In genomic region chr2:204470178-204470620, GRCh38 we compare ENCODE assay signal across 25 cellular contexts.
"Had no signal": no experiment of that assay in that cellular context is flagged by ENCODE, and none has a peak within 500 bp of the region (broad histone marks: within the 10 kb centered on the region; RNA-seq: fewer than 3 reads in every experiment).

No MANE protein-coding gene starts in this region.

- H3K4me3 ChIP-seq: dorsolateral prefrontal cortex, gastroesophageal sphincter, heart left ventricle, mucosa of descending colon, neural progenitor cell, psoas muscle, skin epidermis, thoracic aorta, upper lobe of right lung had no signal

- H3K9me3 Mint-ChIP-seq: activated naive CD4-positive, alpha-beta T cell treated with anti-CD3 and anti-CD28 coated beads, Interleukin-2, amount 50 U/mL, for 72 hours; activated T-helper 1 cell treated with anti-CD3 and anti-CD28 coated beads, Interleukin-12 subunit alpha, Interleukin-12 subunit beta, Interleukin-2, Interleukin-4 antibody, amounts not matched to agents 30 ng/mL and 10 ng/mL and 1 ng/mL, durations not matched to agents 14 hours and 24 hours and 36 hours; endodermal cell; naive thymus-derived CD4-positive, alpha-beta T cell; stimulated activated effector memory CD8-positive, alpha-beta T cell treated with anti-CD3 and anti-CD28 coated beads, Interleukin-12 subunit alpha, Interleukin-12 subunit beta, amount 100 ng/mL, for 72 hours; T-helper 1 cell treated with Interleukin-12 subunit alpha and Interleukin-12 subunit beta and Interleukin-4 antibody, amounts not matched to agents 30 μg/mL and 1 μg/mL, for 36 hours had no signal

- H3K27me3 ChIP-seq: gastroesophageal sphincter, heart left ventricle, neural progenitor cell, upper lobe of right lung had no signal

- H3K4me2 ChIP-seq: neural progenitor cell had no signal

- H3K4me3 Mint-ChIP-seq: activated CD4-positive, alpha-beta T cell treated with anti-CD3 and anti-CD28 coated beads for 36 hours; activated T-helper 1 cell treated with anti-CD3 and anti-CD28 coated beads, Interleukin-12 subunit alpha, Interleukin-12 subunit beta, Interleukin-2, Interleukin-4 antibody, amounts not matched to agents 30 ng/mL and 10 ng/mL and 1 ng/mL, durations not matched to agents 14 hours and 24 hours and 36 hours; endodermal cell; naive thymus-derived CD4-positive, alpha-beta T cell; neural progenitor cell; stimulated activated effector memory CD8-positive, alpha-beta T cell treated with anti-CD3 and anti-CD28 coated beads, Interleukin-12 subunit alpha, Interleukin-12 subunit beta, amount 100 ng/mL, for 72 hours; T-helper 1 cell treated with Interleukin-12 subunit alpha and Interleukin-12 subunit beta and Interleukin-4 antibody, amounts not matched to agents 30 μg/mL and 1 μg/mL, for 36 hours had no signal

- H3K4me1 Mint-ChIP-seq: activated CD4-positive, alpha-beta T cell treated with anti-CD3 and anti-CD28 coated beads for 36 hours; endodermal cell; naive thymus-derived CD4-positive, alpha-beta T cell; stimulated activated effector memory CD8-positive, alpha-beta T cell treated with anti-CD3 and anti-CD28 coated beads, Interleukin-12 subunit alpha, Interleukin-12 subunit beta, amount 100 ng/mL, for 72 hours had no signal

- H3K36me3 Mint-ChIP-seq: activated naive CD4-positive, alpha-beta T cell treated with anti-CD3 and anti-CD28 coated beads, Interleukin-2, amount 50 U/mL, for 72 hours; naive thymus-derived CD4-positive, alpha-beta T cell; neural progenitor cell; stimulated activated effector memory CD8-positive, alpha-beta T cell treated with anti-CD3 and anti-CD28 coated beads, Interleukin-12 subunit alpha, Interleukin-12 subunit beta, amount 100 ng/mL, for 72 hours had no signal

- DNase-seq: activated CD4-positive, alpha-beta T cell treated with anti-CD3 and anti-CD28 coated beads for 36 hours; activated CD4-positive, alpha-beta T cell treated with anti-CD3 and anti-CD28 coated beads, Interleukin-2, amount 50 U/mL, for 48 hours; activated gamma-delta T cell treated with Interleukin-2 at 50 U/mL for 16 hours; activated T-cell treated with anti-CD3 and anti-CD28 coated beads for 4 hours; dorsolateral prefrontal cortex; endodermal cell; heart left ventricle; kidney glomerular epithelial cell; left ventricle myocardium superior; mucosa of descending colon; naive thymus-derived CD4-positive, alpha-beta T cell; psoas muscle; right cardiac atrium; stimulated activated CD4-positive, alpha-beta T cell treated with anti-CD3 and anti-CD28 coated beads, Interleukin-15, amount 100 ng/mL, for 24 hours; stimulated activated CD4-positive, alpha-beta T cell treated with anti-CD3 and anti-CD28 coated beads, Interleukin-4, amount 100 ng/mL, for 24 hours; upper lobe of right lung had no signal

- H3K27ac Mint-ChIP-seq: activated CD4-positive, alpha-beta T cell treated with anti-CD3 and anti-CD28 coated beads for 36 hours; activated naive CD4-positive, alpha-beta T cell treated with anti-CD3 and anti-CD28 coated beads, Interleukin-2, amount 50 U/mL, for 72 hours; activated T-helper 1 cell treated with anti-CD3 and anti-CD28 coated beads, Interleukin-12 subunit alpha, Interleukin-12 subunit beta, Interleukin-2, Interleukin-4 antibody, amounts not matched to agents 30 ng/mL and 10 ng/mL and 1 ng/mL, durations not matched to agents 14 hours and 24 hours and 36 hours; endodermal cell; naive thymus-derived CD4-positive, alpha-beta T cell; neural progenitor cell; stimulated activated effector memory CD8-positive, alpha-beta T cell treated with anti-CD3 and anti-CD28 coated beads, Interleukin-12 subunit alpha, Interleukin-12 subunit beta, amount 100 ng/mL, for 72 hours; T-helper 1 cell treated with Interleukin-12 subunit alpha and Interleukin-12 subunit beta and Interleukin-4 antibody, amounts not matched to agents 30 μg/mL and 1 μg/mL, for 36 hours had no signal

- H3K9ac ChIP-seq: neural progenitor cell had no signal

- H2AFZ ChIP-seq: neural progenitor cell had no signal

- H3K9me3 ChIP-seq: gastroesophageal sphincter, heart left ventricle, mucosa of descending colon, psoas muscle, thoracic aorta, upper lobe of right lung had no signal

- H3K4me1 ChIP-seq: heart left ventricle, neural progenitor cell, psoas muscle, upper lobe of right lung had no signal

- H3K36me3 ChIP-seq: gastroesophageal sphincter, heart left ventricle, neural progenitor cell, thoracic aorta, upper lobe of right lung had no signal

- H3K27ac ChIP-seq: dorsolateral prefrontal cortex, epithelial cell of prostate, gastroesophageal sphincter, heart left ventricle, neural progenitor cell, psoas muscle, thoracic aorta had no signal
